Comparison of ENCODE assay signal across 8 cellular contexts in the genomic region with DNA sequence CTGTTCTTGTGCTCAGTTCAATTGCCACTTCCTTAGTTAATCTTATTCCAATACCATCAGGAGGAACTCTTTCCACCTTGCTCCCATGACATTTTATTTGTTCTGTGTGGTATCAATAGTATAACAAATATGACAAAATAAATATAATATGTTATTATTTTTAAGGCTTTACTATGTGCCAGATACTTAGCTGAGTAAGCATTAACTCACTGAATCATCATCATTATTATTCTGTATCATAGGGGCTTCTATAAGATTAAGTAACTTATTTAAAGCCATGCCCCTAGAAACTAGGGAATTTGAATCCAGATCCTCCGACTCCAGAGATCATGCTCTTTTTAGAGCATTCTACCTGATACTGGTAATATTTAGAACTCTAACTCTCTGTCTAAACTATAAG.
"Had no signal": no experiment of that assay in that cellular context is flagged by ENCODE, and none has a peak within 500 bp of the region (broad histone marks: within the 10 kb centered on the region; RNA-seq: fewer than 3 reads in every experiment).

No MANE protein-coding gene starts in this region.

- ATAC-seq: HCT116 had no signal

- H3K4me1 Mint-ChIP-seq: IgD-negative memory B cell had no signal

- H3K27ac ChIP-seq: GM23248, HL-60 had no signal

- DNase-seq: GM23248, GOT3, HFFc6, KG1 had no signal

- H3K4me1 ChIP-seq: HAP-1 had no signal

- H3K9me3 Mint-ChIP-seq: HFFc6, IgD-negative memory B cell had no signal

- H3K27ac Mint-ChIP-seq: HFFc6, IgD-negative memory B cell had no signal

- H2AFZ ChIP-seq: GM23248 had no signal

- H3K36me3 Mint-ChIP-seq: IgD-negative memory B cell had no signal

- H3K9ac ChIP-seq: GM23248 had no signal

- H3K4me3 ChIP-seq: GM23248, HAP-1 had no signal

- H3K36me3 ChIP-seq: HAP-1 had no signal

- H3K9me3 ChIP-seq: HAP-1 had no signal

- H3K4me3 Mint-ChIP-seq: HFFc6, IgD-negative memory B cell had no signal
